ENCODE assay signal across 23 cellular contexts in genomic region chr7:47514367-47514766, GRCh38.
DNase-seq lines count a peak whose midpoint lies in the region; ATAC-seq, FAIRE-seq and TF ChIP-seq lines count a peak whose summit lies in the region.
"Had no signal": no experiment of that assay in that cellular context is flagged by ENCODE, and none has a peak within 500 bp of the region (broad histone marks: within the 10 kb centered on the region; RNA-seq: fewer than 3 reads in every experiment).

No MANE protein-coding gene starts in this region.

- no peaks in the 10 kb centered on the region for H4K20me1 ChIP-seq in fibroblast of lung (ENCODE audit: control insufficient read depth, extremely low read depth, insufficient read depth, low read length)

- no peak for TF ChIP-seq POLR2A in A549 (IDR thresholded peaks at IDR 0.05; ENCODE audit: low read length)
- no peak for TF ChIP-seq POLR2A in gastrocnemius medialis (IDR thresholded peaks at IDR 0.05)

- H3K9ac ChIP-seq in fibroblast of lung (ENCODE audit: insufficient read depth, low read length) (no peak overlapping the region), kidney (ENCODE audit: low read length in 2 of 2) (no peak overlapping the region)
- H3K9ac ChIP-seq: neural progenitor cell had no signal

- peaks cover 45% of the 10 kb centered on the region for H3K36me3 ChIP-seq in Panc1 (ENCODE audit: control insufficient read depth, insufficient read depth, low read length)
- H3K36me3 ChIP-seq in fibroblast of lung (ENCODE audit: control insufficient read depth, insufficient read depth, low read length) = peaks cover 9% of the 10 kb centered on the region
- no peaks in the 10 kb centered on the region for H3K36me3 ChIP-seq in gastrocnemius medialis
- H3K36me3 ChIP-seq in kidney (ENCODE audit: control insufficient read depth in 1 of 2, insufficient read depth in 2 of 2, low read length in 2 of 2) = peaks cover 3 to 17% of the 10 kb centered on the region in 2 donors
- H3K36me3 ChIP-seq: esophagus squamous epithelium, neural progenitor cell, prostate gland had no signal

- intact Hi-C loops in Panc1 (cut with micrococcal nuclease; ENCODE audit: unreplicated experiment) (no loop called here), gastrocnemius medialis (cut with DNase I; ENCODE audit: low total_unique reads) (no loop called here), kidney (cut with DNase I) (no loop called here)

- H3K4me2 ChIP-seq in A549 (peak overlapping the region; percentile 5), fibroblast of lung (ENCODE audit: extremely low read depth, insufficient read depth, low read length) (no peak overlapping the region)
- H3K4me2 ChIP-seq: neural progenitor cell had no signal

- H3K9me3 ChIP-seq in A549 (no peaks in the 10 kb centered on the region), Panc1 (ENCODE audit: control insufficient read depth, insufficient read depth, low read depth, low read length) (no peaks in the 10 kb centered on the region), fibroblast of lung (ENCODE audit: control insufficient read depth, insufficient read depth, low read depth, low read length) (no peaks in the 10 kb centered on the region), gastrocnemius medialis (no peaks in the 10 kb centered on the region), kidney (ENCODE audit: control insufficient read depth in 1 of 2, low read length in 2 of 2) (no peaks in the 10 kb centered on the region)
- H3K9me3 ChIP-seq: esophagus squamous epithelium, prostate gland had no signal

- no peak for FAIRE-seq in A549 (lab: Jason Lieb, UNC)
- FAIRE-seq in kidney (lab: Jason Lieb, UNC) = no peak
- FAIRE-seq: H54 had no signal

- H3K79me2 ChIP-seq in fibroblast of lung (ENCODE audit: control insufficient read depth, insufficient read depth, low read length) = peaks cover 17% of the 10 kb centered on the region

- peak overlapping the region in 1 of 2 experiments; percentile 52; a peak in 2 of 6 replicates for H3K27ac ChIP-seq in A549
- H3K27ac ChIP-seq in Panc1 (ENCODE audit: low read length) = peak overlapping the region; percentile 78
- H3K27ac ChIP-seq in fibroblast of lung (ENCODE audit: insufficient read depth, low read length) = peak overlapping the region; percentile 50
- peak overlapping the region in 3 of 4 donors; percentile 49 to 66 (median 59) for H3K27ac ChIP-seq in gastrocnemius medialis
- peak overlapping the region in 1 of 2 donors; percentile 16 for H3K27ac ChIP-seq in kidney (ENCODE audit: low read depth in 2 of 2, low read length in 2 of 2)
- H3K27ac ChIP-seq: neural progenitor cell, prostate gland had no signal

- no peak overlapping the region for H3K4me3 ChIP-seq in A549
- H3K4me3 ChIP-seq in Panc1 (ENCODE audit: low read depth in 2 of 2, low read length in 2 of 2) = no peak overlapping the region
- H3K4me3 ChIP-seq in fibroblast of lung (replicated peaks in 1 of 4; ENCODE audit: control extremely low read depth in 1 of 4, insufficient read depth in 1 of 4, low read depth in 3 of 4, low read length in 4 of 4) = no peak overlapping the region
- no peak overlapping the region for H3K4me3 ChIP-seq in gastrocnemius medialis
- no peak overlapping the region for H3K4me3 ChIP-seq in kidney (ENCODE audit: low read length in 2 of 2)
- H3K4me3 ChIP-seq: esophagus squamous epithelium, neural progenitor cell, prostate gland had no signal

- H3K4me1 ChIP-seq in A549 = peaks cover 81% of the 10 kb centered on the region
- peaks cover 94% of the 10 kb centered on the region for H3K4me1 ChIP-seq in Panc1 (ENCODE audit: control insufficient read depth, insufficient read depth, low read length)
- H3K4me1 ChIP-seq in fibroblast of lung (ENCODE audit: control insufficient read depth, extremely low read depth, insufficient read depth, low read length) = peaks cover 17% of the 10 kb centered on the region
- H3K4me1 ChIP-seq in gastrocnemius medialis = peaks cover 14 to 27% of the 10 kb centered on the region in 2 donors
- peaks cover 19 to 25% of the 10 kb centered on the region in 2 donors for H3K4me1 ChIP-seq in kidney (ENCODE audit: control insufficient read depth in 1 of 2, insufficient read depth in 1 of 2, low read depth in 1 of 2, low read length in 2 of 2)

- TF ChIP-seq EP300 in A549 (IDR thresholded peaks at IDR 0.05) = no peak

- DNase-seq in A549 (ENCODE audit: low read depth in 1 of 2, low spot score in 1 of 2) (no peak), Panc1 (ENCODE audit: low read depth, low spot score) (no peak), fibroblast of lung (ENCODE audit: low read depth in 2 of 2) (no peak), gastrocnemius medialis (no peak), NCI-H2196 treated with DMSO at 0.1 percent for 48 hours (lab: John Stamatoyannopoulos, UW; ENCODE audit: unreplicated experiment) (no peak), C1 segment of cervical spinal cord (lab: John Stamatoyannopoulos, UW) (no peak), DMS153 (lab: John Stamatoyannopoulos, UW) (no peak), kidney (no peak)
- DNase-seq: ACHN; activated CD4-positive, alpha-beta T cell treated with anti-CD3 and anti-CD28 coated beads, Interleukin-2, amount 50 U/mL, for 4 hours; activated CD8-positive, alpha-beta memory T cell treated with anti-CD3 and anti-CD28 coated beads, Interleukin-2, amount 50 U/mL, for 4 hours; effector memory CD4-positive, alpha-beta T cell; esophagus squamous epithelium; NCI-H1436; NCI-H510A; NK-92 treated with Interleukin-12 subunit alpha and Interleukin-12 subunit beta, amount 100 ng/mL, for 24 hours; stimulated activated CD4-positive, alpha-beta T cell treated with anti-CD3 and anti-CD28 coated beads, Interleukin-12 subunit alpha, Interleukin-12 subunit beta, amount 100 ng/mL, for 4 hours; stimulated activated naive CD8-positive, alpha-beta T cell treated with anti-CD3 and anti-CD28 coated beads, Interleukin-15, amount 100 ng/mL, for 72 hours; T-helper 9 cell had no signal

- TF ChIP-seq RAD21 in A549 (conservative IDR thresholded peaks at IDR 0.05 in 1 of 2, IDR thresholded peaks at IDR 0.05 in 1 of 2) = no peak

- WGBS in A549 (ENCODE audit: missing lambda C conversion rate) = 84% methylated on average over 4 of the region's 4 CpGs

- POLR2A ChIA-PET in A549 (lab: Yijun Ruan, JAX) (no interaction called here), Panc1 (lab: Charles Lee) (no interaction called here)

- no peaks in the 10 kb centered on the region for H3K27me3 ChIP-seq in Panc1 (ENCODE audit: control insufficient read depth, insufficient read depth, low read length)
- no peaks in the 10 kb centered on the region for H3K27me3 ChIP-seq in fibroblast of lung (ENCODE audit: control insufficient read depth, insufficient read depth, low read length)
- H3K27me3 ChIP-seq in gastrocnemius medialis = no peaks in the 10 kb centered on the region
- H3K27me3 ChIP-seq: esophagus squamous epithelium, neural progenitor cell had no signal

- CTCF ChIA-PET in A549 (lab: Yijun Ruan, JAX) = interaction anchor here (1.3 kb wide), 1 partner anchor 14 kb away, joined by 4 read pairs; no protein-coding TSS in a partner anchor
- CTCF ChIA-PET in Panc1 (lab: Charles Lee) = no interaction called here

- ATAC-seq in A549 (no peak), Panc1 (no peak), gastrocnemius medialis (no peak)
- ATAC-seq: activated T-helper 17 cell treated with anti-CD3 and anti-CD28 coated beads, Interleukin-2, amount 50 U/mL, for 72 hours had no signal

- TF ChIP-seq CTCF in A549 (IDR thresholded peaks at IDR 0.05) (no peak), Panc1 (IDR thresholded peaks at IDR 0.05) (no peak), fibroblast of lung (conservative IDR thresholded peaks at IDR 0.05 in 1 of 2, IDR thresholded peaks at IDR 0.05 in 1 of 2; ENCODE audit: low read depth in 1 of 2, low read length in 2 of 2) (no peak), gastrocnemius medialis (IDR thresholded peaks at IDR 0.05 in 4 of 5, conservative IDR thresholded peaks at IDR 0.05 in 1 of 5) (no peak), kidney (IDR thresholded peaks at IDR 0.05; ENCODE audit: borderline replicate concordance, extremely low read depth, insufficient read depth) (no peak)

- BruUV-seq in Panc1 (replicated peaks; lab: Mats Ljungman, UMichigan) = no TSS peak

- H2AFZ ChIP-seq in fibroblast of lung (ENCODE audit: low read length) = no peak overlapping the region
- H2AFZ ChIP-seq: neural progenitor cell had no signal

- in situ Hi-C loops in Panc1 (cut with HindIII; ENCODE audit: low pct_unique_long_range_greater_than_20kb, low sequenced_read_pairs) = no loop called here
- in situ Hi-C loops in gastrocnemius medialis (cut with MboI; ENCODE audit: low sequenced_read_pairs in 4 of 4) = no loop called here

TF ChIP-seq in A549, 52 proteins besides CTCF, POLR2A, EP300 and RAD21 (continues in another document):
- TF ChIP-seq, protein P1, sequence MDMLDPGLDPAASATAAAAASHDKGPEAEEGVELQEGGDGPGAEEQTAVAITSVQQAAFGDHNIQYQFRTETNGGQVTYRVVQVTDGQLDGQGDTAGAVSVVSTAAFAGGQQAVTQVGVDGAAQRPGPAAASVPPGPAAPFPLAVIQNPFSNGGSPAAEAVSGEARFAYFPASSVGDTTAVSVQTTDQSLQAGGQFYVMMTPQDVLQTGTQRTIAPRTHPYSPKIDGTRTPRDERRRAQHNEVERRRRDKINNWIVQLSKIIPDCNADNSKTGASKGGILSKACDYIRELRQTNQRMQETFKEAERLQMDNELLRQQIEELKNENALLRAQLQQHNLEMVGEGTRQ (IDR thresholded peaks at IDR 0.05) = no peak
- TF ChIP-seq, protein P2, sequence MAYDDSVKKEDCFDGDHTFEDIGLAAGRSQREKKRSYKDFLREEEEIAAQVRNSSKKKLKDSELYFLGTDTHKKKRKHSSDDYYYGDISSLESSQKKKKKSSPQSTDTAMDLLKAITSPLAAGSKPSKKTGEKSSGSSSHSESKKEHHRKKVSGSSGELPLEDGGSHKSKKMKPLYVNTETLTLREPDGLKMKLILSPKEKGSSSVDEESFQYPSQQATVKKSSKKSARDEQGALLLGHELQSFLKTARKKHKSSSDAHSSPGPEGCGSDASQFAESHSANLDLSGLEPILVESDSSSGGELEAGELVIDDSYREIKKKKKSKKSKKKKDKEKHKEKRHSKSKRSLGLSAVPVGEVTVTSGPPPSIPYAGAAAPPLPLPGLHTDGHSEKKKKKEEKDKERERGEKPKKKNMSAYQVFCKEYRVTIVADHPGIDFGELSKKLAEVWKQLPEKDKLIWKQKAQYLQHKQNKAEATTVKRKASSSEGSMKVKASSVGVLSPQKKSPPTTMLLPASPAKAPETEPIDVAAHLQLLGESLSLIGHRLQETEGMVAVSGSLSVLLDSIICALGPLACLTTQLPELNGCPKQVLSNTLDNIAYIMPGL (CRISPR knock-in tag; IDR thresholded peaks at IDR 0.05; ENCODE audit: borderline replicate concordance) = no peak
- TF ChIP-seq MAX (IDR thresholded peaks at IDR 0.05) (no peak), RARB (CRISPR knock-in tag; IDR thresholded peaks at IDR 0.05) (no peak), TP53 (CRISPR knock-in tag; IDR thresholded peaks at IDR 0.05) (no peak), JUNB (IDR thresholded peaks at IDR 0.05) (no peak), ZSCAN20 (CRISPR knock-in tag; IDR thresholded peaks at IDR 0.05) (no peak), NFE2L2 (conservative IDR thresholded peaks at IDR 0.05; ENCODE audit: low read length) (no peak)
